ENCODE assay signal across 12 cellular contexts in genomic region chr9:128916745-128917144, GRCh38. TPM values are rescaled to one million over a fixed set of nuclear protein-coding genes. Genes with fewer than 3 reads are reported as not detected.
DNase-seq lines count a peak whose midpoint lies in the region; ATAC-seq, FAIRE-seq and TF ChIP-seq lines count a peak whose summit lies in the region.
"Had no signal": no experiment of that assay in that cellular context is flagged by ENCODE, and none has a peak within 500 bp of the region (broad histone marks: within the 10 kb centered on the region; RNA-seq: fewer than 3 reads in every experiment).

No MANE protein-coding gene starts in this region.

- H3K27me3 Mint-ChIP-seq in chondrocyte (ENCODE audit: low read depth): no peaks in the 10 kb centered on the region
- peaks cover 12% of the 10 kb centered on the region for H3K27me3 Mint-ChIP-seq in GM23338 (ENCODE audit: insufficient read depth, low read depth, poor library complexity)
- H3K27me3 Mint-ChIP-seq: activated naive CD8-positive, alpha-beta T cell treated with anti-CD3 and anti-CD28 coated beads for 36 hours; CD8-positive, alpha-beta memory T cell had no signal

- no peak overlapping the region for H2AFZ ChIP-seq in GM23338

- H3K27ac Mint-ChIP-seq in chondrocyte (ENCODE audit: unreplicated experiment) (peak overlapping the region; percentile 63), GM23338 (no peak overlapping the region; the same call in 1 of the 2 replicates)
- H3K27ac Mint-ChIP-seq: activated naive CD8-positive, alpha-beta T cell treated with anti-CD3 and anti-CD28 coated beads for 36 hours had no signal

- H3K4me1 Mint-ChIP-seq in chondrocyte (ENCODE audit: low read depth) (peaks cover 55% of the 10 kb centered on the region), GM23338 (peaks cover 31% of the 10 kb centered on the region)

- H3K4me1 ChIP-seq in mucosa of rectum (ENCODE audit: control insufficient read depth in 2 of 2, insufficient read depth in 2 of 2, low read length in 2 of 2) (peaks cover 2 to 12% of the 10 kb centered on the region in 2 donors), suprapubic skin (peaks cover 92% of the 10 kb centered on the region), GM23338 (ENCODE audit: insufficient read depth) (peaks cover 11% of the 10 kb centered on the region)

- peaks cover 10 to 11% of the 10 kb centered on the region in 2 donors for H3K36me3 ChIP-seq in mucosa of rectum (ENCODE audit: control insufficient read depth in 2 of 2, insufficient read depth in 2 of 2, low read length in 2 of 2)
- peaks cover 21% of the 10 kb centered on the region for H3K36me3 ChIP-seq in suprapubic skin
- no peaks in the 10 kb centered on the region; the same call in 1 of the 2 replicates for H3K36me3 ChIP-seq in GM23338 (ENCODE audit: insufficient read depth)

- H3K27me3 ChIP-seq in mucosa of rectum (ENCODE audit: control insufficient read depth in 2 of 2, insufficient read depth in 2 of 2, low read length in 2 of 2) (no peaks in the 10 kb centered on the region), suprapubic skin (no peaks in the 10 kb centered on the region), GM23338 (ENCODE audit: insufficient read depth) (no peaks in the 10 kb centered on the region)
- H3K27me3 ChIP-seq: MG63 had no signal

- WGBS in suprapubic skin: 68% methylated on average over 11 of the region's 11 CpGs

- H3K9ac ChIP-seq in mucosa of rectum (ENCODE audit: low read depth in 1 of 2, low read length in 2 of 2): peak overlapping the region in 1 of 2 donors; percentile 35

- H3K27ac ChIP-seq in mucosa of rectum (ENCODE audit: low read depth in 2 of 2, low read length in 2 of 2) (peak overlapping the region; percentile 48 to 73), suprapubic skin (peak overlapping the region; percentile 86), GM23338 (ENCODE audit: low read depth) (no peak overlapping the region)

- H4K20me1 ChIP-seq in GM23338 (replicated peaks; ENCODE audit: insufficient read depth): peaks cover 7% of the 10 kb centered on the region; the same call in 1 of the 2 replicates

- H3K9me2 ChIP-seq in GM23338 (ENCODE audit: insufficient read depth): no peaks in the 10 kb centered on the region

- H3K4me3 ChIP-seq in LNCaP clone FGC (ENCODE audit: low read depth, low read length) (peak overlapping the region; percentile 40), mucosa of rectum (ENCODE audit: low read length in 2 of 2) (no peak overlapping the region), suprapubic skin (peak overlapping the region; percentile 29), GM23338 (no peak overlapping the region)
- H3K4me3 ChIP-seq: MG63 had no signal

- peaks cover 23% of the 10 kb centered on the region for H3K36me3 Mint-ChIP-seq in chondrocyte (ENCODE audit: low read depth)
- H3K36me3 Mint-ChIP-seq in GM23338 (ENCODE audit: low read depth): peaks cover 41% of the 10 kb centered on the region

- DNase-seq in LNCaP clone FGC (ENCODE audit: low read depth): no peak
- no peak for DNase-seq in chondrocyte (ENCODE audit: low spot score)
- DNase-seq in suprapubic skin (ENCODE audit: low spot score in 2 of 2): no peak
- DNase-seq in NCI-H146 (lab: John Stamatoyannopoulos, UW): no peak
- DNase-seq in H54 (ENCODE audit: insufficient read length, low spot score): no peak
- no peak for DNase-seq in GM23338 (ENCODE audit: low spot score)
- no peak for DNase-seq in T-helper 9 cell
- DNase-seq: activated naive CD8-positive, alpha-beta T cell treated with anti-CD3 and anti-CD28 coated beads for 36 hours; CD8-positive, alpha-beta memory T cell; NCI-H2227 treated with DMSO at 0.1 percent for 48 hours had no signal

- peaks cover 9% of the 10 kb centered on the region for H3K79me2 ChIP-seq in GM23338 (replicated peaks; ENCODE audit: insufficient read depth)

- ATAC-seq in GM23338: no peak

- H3K9me3 Mint-ChIP-seq in chondrocyte (ENCODE audit: low read depth) (no peaks in the 10 kb centered on the region), GM23338 (no peaks in the 10 kb centered on the region)
- H3K9me3 Mint-ChIP-seq: activated naive CD8-positive, alpha-beta T cell treated with anti-CD3 and anti-CD28 coated beads for 36 hours; CD8-positive, alpha-beta memory T cell had no signal

- no peak overlapping the region for H3K4me2 ChIP-seq in GM23338

- no peak for TF ChIP-seq POLR2A in suprapubic skin (IDR thresholded peaks at IDR 0.05)
- no peak for TF ChIP-seq POLR2A in H54 (IDR thresholded peaks at IDR 0.05; ENCODE audit: low read depth, low read length)

- FAIRE-seq in H54 (lab: Jason Lieb, UNC): no peak

- no peak for TF ChIP-seq EP300 in suprapubic skin (IDR thresholded peaks at IDR 0.05)

- no peaks in the 10 kb centered on the region for H3K9me3 ChIP-seq in mucosa of rectum (ENCODE audit: control insufficient read depth in 2 of 2, low read length in 2 of 2)
- H3K9me3 ChIP-seq in suprapubic skin: no peaks in the 10 kb centered on the region
- H3K9me3 ChIP-seq: MG63 had no signal

- TF ChIP-seq CTCF in LNCaP clone FGC (IDR thresholded peaks at IDR 0.05; ENCODE audit: control insufficient read depth, extremely low read depth, insufficient read depth) (no peak), chondrocyte (IDR thresholded peaks at IDR 0.05) (no peak), suprapubic skin (IDR thresholded peaks at IDR 0.05) (no peak), GM23338 (conservative IDR thresholded peaks at IDR 0.05; ENCODE audit: low read depth in 2 of 2) (no peak)

- H3K4me3 Mint-ChIP-seq in chondrocyte (ENCODE audit: unreplicated experiment): no peak overlapping the region
- H3K4me3 Mint-ChIP-seq in GM23338: no peak overlapping the region
- H3K4me3 Mint-ChIP-seq: activated naive CD8-positive, alpha-beta T cell treated with anti-CD3 and anti-CD28 coated beads for 36 hours; CD8-positive, alpha-beta memory T cell had no signal

- H3F3A ChIP-seq in GM23338 (replicated peaks; ENCODE audit: low read depth): 0 out of 2 replicates have a peak, but pooled peaks cover 3% of the 10 kb centered on the region

TF ChIP-seq in GM23338, 12 proteins besides CTCF, POLR2A, EP300 and RAD21 (continues in another document):
- TF ChIP-seq REST (IDR thresholded peaks at IDR 0.05; ENCODE audit: unreplicated experiment) (no peak), JUNB (IDR thresholded peaks at IDR 0.05; ENCODE audit: unreplicated experiment) (no peak), NANOG (IDR thresholded peaks at IDR 0.05; ENCODE audit: borderline replicate concordance) (no peak), EZH2phosphoT487 (IDR thresholded peaks at IDR 0.05; ENCODE audit: unreplicated experiment) (no peak), EZH2 (IDR thresholded peaks at IDR 0.05; ENCODE audit: low read depth, unreplicated experiment) (no peak), CREB1 (CRISPR knock-in tag; IDR thresholded peaks at IDR 0.05; ENCODE audit: low read depth) (no peak)

RNA-seq across cellular contexts. Expression of gene PHYHD1, which starts 4.0 kb away (rescaled TPM):
- total RNA-seq in chondrocyte (2.8 to 4.4 TPM (median 3.4 TPM) in 3 replicates), suprapubic skin (10 to 100 TPM; 39.1 to 73.5 (median 49.5) TPM)
- 4.1 and 10.4 TPM in 2 replicates for total RNA-seq in GM23338 (2014; rRNA removed; shearing (Covaris generic))
- 16.8 and 23.4 TPM in 2 replicates for polyA plus RNA-seq in GM23338 (2016; fragmentation: Nextera tagmentation; extraction: Ambion mirVana)

RNA-seq across cellular contexts. Expression of gene DOLK, which starts 30.7 kb away (rescaled TPM):
- total RNA-seq in chondrocyte (21.5 to 24.7 TPM (median 22.2 TPM) in 3 replicates), suprapubic skin (10 to 100 TPM in 3 of 4 donors, 1 to 10 TPM in 1; 5.2 to 12.7 (median 10.8) TPM)
- total RNA-seq in GM23338 (2014; rRNA removed; shearing (Covaris generic)): 20.2 and 21.3 TPM in 2 replicates
- 9.8 and 10.3 TPM in 2 replicates for polyA plus RNA-seq in GM23338 (2016; fragmentation: Nextera tagmentation; extraction: Ambion mirVana)

RNA-seq across cellular contexts. Expression of gene NUP188, which starts 30.8 kb away (rescaled TPM):
- total RNA-seq in chondrocyte (36.0 to 51.8 TPM (median 38.2 TPM) in 3 replicates), suprapubic skin (100 to 1,000 TPM in 1 of 4 donors, 10 to 100 TPM in 3; 53.6 to 104 (median 60.6) TPM)
- total RNA-seq in GM23338 (2014; rRNA removed; shearing (Covaris generic)): 107 and 117 TPM in 2 replicates
- 25.5 and 28.4 TPM in 2 replicates for polyA plus RNA-seq in GM23338 (2016; fragmentation: Nextera tagmentation; extraction: Ambion mirVana)

RNA-seq across cellular contexts. Expression of gene LRRC8A, which starts 34.8 kb away (rescaled TPM):
- total RNA-seq in chondrocyte (36.9 to 58.9 TPM (median 55.0 TPM) in 3 replicates), suprapubic skin (100 to 1,000 TPM in 3 of 4 donors, 10 to 100 TPM in 1; 77.3 to 127 (median 108) TPM)
- total RNA-seq in GM23338 (2014; rRNA removed; shearing (Covaris generic)): 75.7 and 80.5 TPM in 2 replicates
- 35.3 and 37.3 TPM in 2 replicates for polyA plus RNA-seq in GM23338 (2016; fragmentation: Nextera tagmentation; extraction: Ambion mirVana)

RNA-seq across cellular contexts. Expression of gene KYAT1, which starts 35.0 kb away (rescaled TPM):
- total RNA-seq in chondrocyte: 3.3 to 7.0 TPM (median 3.6 TPM) in 3 replicates
- total RNA-seq in suprapubic skin: 10 to 100 TPM; 10.6 to 17.1 (median 14.6) TPM
- 29.8 and 34.0 TPM in 2 replicates for total RNA-seq in GM23338 (2014; rRNA removed; shearing (Covaris generic))
- 23.0 and 26.1 TPM in 2 replicates for polyA plus RNA-seq in GM23338 (2016; fragmentation: Nextera tagmentation; extraction: Ambion mirVana)

Comparison
In these comparisons a context has a peak if more than half of its experiments do, and no peak if none do; other contexts are left out.
1. H3K4me3 ChIP-seq: peak in LNCaP clone FGC (single experiment) and suprapubic skin (single experiment); none in mucosa of rectum (0 of 2) and GM23338 (single experiment).